Comparison of ENCODE assay signal across 21 cellular contexts in the genomic region with DNA sequence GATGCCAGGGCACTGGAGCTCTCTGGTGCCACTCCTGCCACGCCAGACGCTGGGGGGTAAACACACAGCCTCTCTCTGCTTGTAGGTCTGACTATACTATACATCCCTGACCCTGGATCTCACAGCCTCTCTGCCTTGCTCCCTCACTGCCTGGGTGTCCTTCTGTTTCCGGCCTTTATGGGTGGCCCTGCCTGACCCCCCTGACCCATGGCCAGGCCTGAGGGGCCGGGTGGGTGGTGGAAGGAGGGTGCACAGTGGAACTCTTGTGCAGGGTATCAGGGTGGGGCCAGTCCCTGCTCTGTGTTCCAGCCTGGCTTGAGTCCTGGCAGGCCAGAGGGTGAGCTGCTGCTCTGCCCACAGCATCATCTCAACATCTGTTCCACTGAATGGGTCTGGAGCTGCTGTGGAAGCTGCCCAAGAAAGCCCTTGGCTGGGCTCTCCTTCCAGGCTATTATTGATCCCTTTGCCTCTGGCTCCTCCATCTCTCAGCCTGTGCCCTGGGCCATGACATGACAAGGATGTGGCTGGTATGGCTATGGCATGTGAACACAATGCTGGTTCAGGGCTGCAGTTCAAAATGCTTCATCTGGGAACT. TPM values are rescaled to one million over a fixed set of nuclear protein-coding genes. Genes with fewer than 3 reads are reported as not detected.
DNase-seq lines count a peak whose midpoint lies in the region; ATAC-seq, FAIRE-seq and TF ChIP-seq lines count a peak whose summit lies in the region.
"Had no signal": no experiment of that assay in that cellular context is flagged by ENCODE, and none has a peak within 500 bp of the region (broad histone marks: within the 10 kb centered on the region; RNA-seq: fewer than 3 reads in every experiment).

No MANE protein-coding gene starts in this region.

- TF ChIP-seq EP300 in H1 (IDR thresholded peaks at IDR 0.05; ENCODE audit: borderline replicate concordance in 1 of 2, low read depth in 2 of 2, low read length in 2 of 2) = no peak

- H3K4me1 ChIP-seq in H9 (ENCODE audit: insufficient read depth, low read length) (no peaks in the 10 kb centered on the region; the same call in 1 of the 2 replicates), H1 (replicated peaks in 1 of 4; ENCODE audit: control insufficient read depth in 3 of 4, insufficient read depth in 4 of 4, low read length in 3 of 4) (peaks cover 0 to 17% (median 16%) of the 10 kb centered on the region in 4 experiments; a peak in 6 of 7 replicates), mucosa of stomach (ENCODE audit: control insufficient read depth, insufficient read depth, low read length) (peaks cover 27% of the 10 kb centered on the region)
- H3K4me1 ChIP-seq: BE2C had no signal

- H3K79me2 ChIP-seq in H9 (ENCODE audit: insufficient read depth, low read length) (no peaks in the 10 kb centered on the region), H1 (ENCODE audit: control insufficient read depth in 1 of 2, insufficient read depth in 2 of 2, low read length in 2 of 2) (no peaks in the 10 kb centered on the region)

- no peaks in the 10 kb centered on the region for H3K27me3 ChIP-seq in H9 (ENCODE audit: insufficient read depth, low read length)
- H3K27me3 ChIP-seq in H1 (replicated peaks in 1 of 4; ENCODE audit: control insufficient read depth in 3 of 4, extremely low read depth in 1 of 4, insufficient read depth in 3 of 4, low read length in 3 of 4) = no peaks in the 10 kb centered on the region
- H3K27me3 ChIP-seq in mucosa of stomach (ENCODE audit: control insufficient read depth, insufficient read depth, low read length) = no peaks in the 10 kb centered on the region
- H3K27me3 ChIP-seq: BE2C had no signal

- H3K56ac ChIP-seq in H9 (ENCODE audit: insufficient read length, low read depth, low read length) = no peak overlapping the region
- no peak overlapping the region for H3K56ac ChIP-seq in H1 (replicated peaks; ENCODE audit: insufficient read length, low read depth, low read length)

- TF ChIP-seq POLR2A in H1 (IDR thresholded peaks at IDR 0.05; ENCODE audit: control extremely low read depth in 1 of 2, low read depth in 2 of 2, low read length in 2 of 2) = no peak

- no peak overlapping the region for H3K23ac ChIP-seq in H9 (ENCODE audit: insufficient read length, low read depth, low read length)
- no peak overlapping the region for H3K23ac ChIP-seq in H1 (ENCODE audit: insufficient read length)

- peaks cover 11% of the 10 kb centered on the region for H3K27me3 Mint-ChIP-seq in H9 (ENCODE audit: low read depth)

- H4K91ac ChIP-seq in H9 (ENCODE audit: insufficient read length, low read depth, low read length) (no peak overlapping the region), H1 (replicated peaks; ENCODE audit: insufficient read length, low read length) (no peak overlapping the region)

- H3K4me3 ChIP-seq in H1 (ENCODE audit: extremely low read depth in 1 of 4, insufficient read depth in 2 of 4, low read depth in 3 of 4, low read length in 4 of 4) = no peak overlapping the region
- H3K4me3 ChIP-seq in mucosa of stomach (ENCODE audit: low read length) = no peak overlapping the region
- H3K4me3 ChIP-seq: GM23338 had no signal

- H2BK20ac ChIP-seq in H9 (ENCODE audit: low read depth, low read length, poor library complexity, severe bottlenecking) = no peak overlapping the region
- H2BK20ac ChIP-seq in H1 (ENCODE audit: low read length) = no peak overlapping the region

- POLR2A ChIA-PET in H1 (lab: Charles Lee; ENCODE audit: partially characterized antibody) = interaction anchor here (1.1 to 9.6 kb wide), 2 partner anchors 35 to 53 kb away, joined by 3 to 152 read pairs; no protein-coding TSS in a partner anchor

- H2BK12ac ChIP-seq in H9 (ENCODE audit: insufficient read length, low read depth, low read length) = no peak overlapping the region
- peak overlapping the region; percentile 68; the same call in 1 of the 2 replicates for H2BK12ac ChIP-seq in H1 (ENCODE audit: low read depth, low read length)

- H4K5ac ChIP-seq in H9 (ENCODE audit: insufficient read length, low read depth, low read length) (no peak overlapping the region), H1 (ENCODE audit: insufficient read length, low read depth, low read length) (no peak overlapping the region)

- H3K27ac ChIP-seq in H9 (ENCODE audit: insufficient read length, low read depth, low read length) = no peak overlapping the region
- no peak overlapping the region for H3K27ac ChIP-seq in H1 (ENCODE audit: low read depth, low read length)

- no peak overlapping the region for H3K4me2 ChIP-seq in H9 (ENCODE audit: insufficient read depth, insufficient read length, low read length)
- no peak overlapping the region for H3K4me2 ChIP-seq in H1 (ENCODE audit: insufficient read depth in 1 of 2, low read depth in 2 of 2, low read length in 2 of 2)
- H3K4me2 ChIP-seq: GM23338 had no signal

- H3K4ac ChIP-seq in H9 (ENCODE audit: low read depth, low read length) (no peak overlapping the region), H1 (replicated peaks; ENCODE audit: insufficient read length, low read depth, low read length) (no peak overlapping the region)

- no CpG with 5 or more reads among the region's 4 CpGs for WGBS in H9 (ENCODE audit: extremely low coverage, insufficient read length, low lambda C conversion rate)
- 84% methylated on average over 4 of the region's 4 CpGs; no CpG with 5 or more reads in 1 of the 2 experiments for WGBS in H1 (ENCODE audit: extremely low coverage in 1 of 2, insufficient coverage in 1 of 2, insufficient read length in 1 of 2, insufficient replicate concordance in 2 of 2, low coverage in 1 of 2, low lambda C conversion rate in 2 of 2, missing lambda C conversion rate in 1 of 2), 2 experiments

- peak; percentile 45 for DNase-seq in AG20443 (ENCODE audit: low spot score)
- no peak for DNase-seq in H9
- DNase-seq in H1 (ENCODE audit: low read depth in 1 of 2, low spot score in 2 of 2) = no peak
- no peak for DNase-seq in NCI-H2081 treated with DMSO at 0.1 percent for 48 hours (lab: John Stamatoyannopoulos, UW)
- DNase-seq: BE2C; C1 segment of cervical spinal cord; CD4-positive, CD25-positive, alpha-beta regulatory T cell; CD8-positive, alpha-beta memory T cell; COR-L47; DMS 273 treated with DMSO at 0.1 percent for 48 hours; DMS53; DND-41; EL; H7; HFFc6; KG1 had no signal

- H2BK5ac ChIP-seq in H9 (ENCODE audit: insufficient read length, low read length) = no peak overlapping the region
- H2BK5ac ChIP-seq in H1 (ENCODE audit: low read depth, low read length) = 0 out of 2 replicates have a peak overlapping the region, but pooled peaks have one; percentile 35

- H3K9ac ChIP-seq in H9 (ENCODE audit: extremely low read depth, insufficient read length, low read length) (no peak overlapping the region), H1 (replicated peaks in 1 of 4; ENCODE audit: extremely low read depth in 1 of 4, low read depth in 3 of 4, low read length in 3 of 4) (no peak overlapping the region), mucosa of stomach (ENCODE audit: low read length) (peak overlapping the region; percentile 31)

- no peak overlapping the region; the same call in 1 of the 2 replicates for H3K14ac ChIP-seq in H9 (ENCODE audit: insufficient read depth, low read length)
- H3K14ac ChIP-seq in H1 (ENCODE audit: insufficient read length) = no peak overlapping the region

- H3K4me1 Mint-ChIP-seq in H9 = peaks cover 22 to 23% of the 10 kb centered on the region in 2 experiments

- no peak for ATAC-seq in GM21367 (IDR thresholded peaks at IDR 0.05; ENCODE audit: unreplicated experiment)
- ATAC-seq in activated CD4-positive, CD25-positive, alpha-beta regulatory T cell treated with anti-CD3 and anti-CD28 coated beads, Interleukin-2, amount 50 U/mL, for 24 hours = no peak
- ATAC-seq: GM23338 had no signal

- no peak overlapping the region for H3K4me3 Mint-ChIP-seq in H9
- H3K4me3 Mint-ChIP-seq: CD4-positive, CD25-positive, alpha-beta regulatory T cell; CD8-positive, alpha-beta memory T cell; GM23338; HFFc6 had no signal

- no peaks in the 10 kb centered on the region for H3K36me3 Mint-ChIP-seq in H9 (ENCODE audit: insufficient read depth in 1 of 3, low read depth in 3 of 3)
- H3K36me3 Mint-ChIP-seq: CD4-positive, CD25-positive, alpha-beta regulatory T cell; CD8-positive, alpha-beta memory T cell had no signal

- no peaks in the 10 kb centered on the region for H3K79me1 ChIP-seq in H9 (ENCODE audit: insufficient read depth, low read depth, low read length, poor library complexity, severe bottlenecking)
- no peaks in the 10 kb centered on the region for H3K79me1 ChIP-seq in H1 (ENCODE audit: low read depth, low read length)

- no peaks in the 10 kb centered on the region for H3K9me3 Mint-ChIP-seq in H9
- H3K9me3 Mint-ChIP-seq: CD4-positive, CD25-positive, alpha-beta regulatory T cell; CD8-positive, alpha-beta memory T cell; GM23338; HFFc6 had no signal

- no peak overlapping the region for H3T11ph ChIP-seq in H9 (ENCODE audit: low read length)

- no peaks in the 10 kb centered on the region; a peak in 1 of 8 replicates for H3K36me3 ChIP-seq in H1 (ENCODE audit: control insufficient read depth in 2 of 4, insufficient read depth in 4 of 4, low read length in 3 of 4)
- no peaks in the 10 kb centered on the region for H3K36me3 ChIP-seq in mucosa of stomach (ENCODE audit: control insufficient read depth, insufficient read depth, low read length)
- H3K36me3 ChIP-seq: BE2C had no signal

- H4K8ac ChIP-seq in H9 (replicated peaks; ENCODE audit: insufficient read length, low read depth, low read length) = no peak overlapping the region
- no peak overlapping the region for H4K8ac ChIP-seq in H1 (ENCODE audit: extremely low read depth, insufficient read depth, low read length)

- H3K18ac ChIP-seq in H9 (ENCODE audit: insufficient read length, low read depth, low read length) (no peak overlapping the region), H1 (ENCODE audit: extremely low read depth, low read length) (no peak overlapping the region)

- H3K27ac Mint-ChIP-seq in H9 = peak overlapping the region in 2 of 3 experiments; percentile 56 to 75; a peak in 2 of 7 replicates
- H3K27ac Mint-ChIP-seq: CD4-positive, CD25-positive, alpha-beta regulatory T cell; CD8-positive, alpha-beta memory T cell; GM23338; HFFc6 had no signal

- H3K23me2 ChIP-seq in H9 (ENCODE audit: insufficient read length, low read depth, low read length, poor library complexity, severe bottlenecking) = no peaks in the 10 kb centered on the region
- no peaks in the 10 kb centered on the region for H3K23me2 ChIP-seq in H1 (ENCODE audit: low read depth, low read length)

- no peak for FAIRE-seq in H1 (lab: Jason Lieb, UNC)
- FAIRE-seq: GM12891 had no signal

- CTCF ChIA-PET in H1 (lab: Charles Lee; ENCODE audit: partially characterized antibody) = interaction anchor here (0.9 to 1.2 kb wide), 6 partner anchors 7 to 271 kb away, joined by 3 to 4 read pairs (median 3); no protein-coding TSS in a partner anchor

- H3K9me3 ChIP-seq in H9 (ENCODE audit: control insufficient read depth, low read depth, low read length) (no peaks in the 10 kb centered on the region), H1 (ENCODE audit: insufficient read depth in 2 of 2, low read depth in 1 of 2, low read length in 1 of 2) (no peaks in the 10 kb centered on the region), mucosa of stomach (ENCODE audit: control insufficient read depth, low read length) (no peaks in the 10 kb centered on the region)
- H3K9me3 ChIP-seq: BE2C had no signal

- H2BK15ac ChIP-seq in H9 (ENCODE audit: low read depth, low read length) (no peak overlapping the region), H1 (ENCODE audit: low read length) (peak overlapping the region; percentile 16; the same call in 1 of the 2 replicates)

- no peak overlapping the region for H2BK120ac ChIP-seq in H9 (ENCODE audit: low read depth, low read length, poor library complexity, severe bottlenecking)
- H2BK120ac ChIP-seq in H1 (replicated peaks; ENCODE audit: low read depth, low read length) = no peak overlapping the region

- no peak overlapping the region for H2AFZ ChIP-seq in H9 (ENCODE audit: low read length)
- no peak overlapping the region for H2AFZ ChIP-seq in H1 (ENCODE audit: low read length)
- H2AFZ ChIP-seq: GM23338 had no signal

- no peak for TF ChIP-seq RAD21 in H1 (IDR thresholded peaks at IDR 0.05 in 1 of 2, conservative IDR thresholded peaks at IDR 0.05 in 1 of 2; ENCODE audit: low read depth in 2 of 2, low read length in 2 of 2)

- TF ChIP-seq CTCF in H9 (conservative IDR thresholded peaks at IDR 0.05) = no peak
- TF ChIP-seq CTCF in H1 (IDR thresholded peaks at IDR 0.05; ENCODE audit: control extremely low read depth in 1 of 3, insufficient read depth in 1 of 3, low read depth in 1 of 3, low read length in 3 of 3) = no peak

- H4K20me1 ChIP-seq in H9 (ENCODE audit: control insufficient read depth, insufficient read depth, insufficient read length) (no peaks in the 10 kb centered on the region), H1 (replicated peaks in 1 of 2; ENCODE audit: control insufficient read depth in 1 of 2, insufficient read depth in 2 of 2, low read length in 2 of 2) (no peaks in the 10 kb centered on the region)

- H2AK5ac ChIP-seq in H9 (ENCODE audit: insufficient read length, low read length) (no peak overlapping the region), H1 (ENCODE audit: low read depth, low read length) (no peak overlapping the region)

RNA-seq across cellular contexts. Expression of a gene that starts 17.2 kb away (rescaled TPM):
- total RNA-seq in H9 (2021) = 0.15 TPM in 2 replicates
- total RNA-seq in H1 (2021; fragmentation: NEBNext Ultra II Directional; extraction: Animal tissue kit (Norgen Biotek cat#: 25700)) = 0.17 TPM in 1 of 2 replicates, not detected in the other
- polyA plus RNA-seq in H1 (2011; rRNA removed) = 0.06 TPM in 1 of 2 replicates, not detected in the other
- polyA plus RNA-seq in H1 (2011; cell fraction: cytosol; rRNA removed) = 0.45 TPM
- not detected for polyA plus RNA-seq in H1 (2011; cell fraction: nucleus; rRNA removed)
- polyA plus RNA-seq in H1 (2012, experiment 1 of 2) = not detected in 4 replicates
- polyA plus RNA-seq in H1 (2012, experiment 2 of 2) = not detected
- polyA plus RNA-seq in H1 (2013, experiment 1 of 2) = 0.08 TPM
- polyA plus RNA-seq in H1 (2013, experiment 2 of 2) = 0.06 TPM
- polyA minus RNA-seq in H1 (2011; rRNA and poly(A)+ RNA removed) = 0.12 TPM in 1 of 2 replicates, not detected in the other
- not detected for polyA minus RNA-seq in H1 (2011; cell fraction: cytosol; rRNA and poly(A)+ RNA removed)
- 0.20 TPM for polyA minus RNA-seq in H1 (2011; cell fraction: nucleus; rRNA and poly(A)+ RNA removed)
- total RNA-seq: CD4-positive, CD25-positive, alpha-beta regulatory T cell; CD8-positive, alpha-beta memory T cell; GM23338 had no signal
- polyA plus RNA-seq: CD4-positive, CD25-positive, alpha-beta regulatory T cell; CD8-positive, alpha-beta memory T cell; GM23338 had no signal
